Comparison of ENCODE assay signal across 8 cellular contexts in genomic region chr5:69007726-69008368, GRCh38.
DNase-seq lines count a peak whose midpoint lies in the region; ATAC-seq, FAIRE-seq and TF ChIP-seq lines count a peak whose summit lies in the region.

No MANE protein-coding gene starts in this region.

- FAIRE-seq in HTR-8/SVneo (lab: Jason Lieb, UNC) = no peak

- DNase-seq in DMS 273 treated with DMSO at 0.1 percent for 48 hours (lab: John Stamatoyannopoulos, UW) (peak; percentile 6), HTR-8/SVneo (ENCODE audit: insufficient read length, low spot score) (peak; percentile 33), SJCRH30 (peak; percentile 66 to 84), glomerular visceral epithelial cell (ENCODE audit: extremely low spot score) (peak; percentile 48), posterior cingulate gyrus (peak; percentile 64 to 95 (median 80)), uterus (peak; percentile 82 to 88)
- DNase-seq in activated naive CD4-positive, alpha-beta T cell (lab: John Stamatoyannopoulos, UW) = peak; percentile 6 to 62 (median 56)

- ATAC-seq in GM19467 (IDR thresholded peaks at IDR 0.05; ENCODE audit: unreplicated experiment) = peak; percentile 90

- peak; percentile 63 to 90 (median 86) for TF ChIP-seq CTCF in uterus (IDR thresholded peaks at IDR 0.05)

- no peak for TF ChIP-seq POLR2A in uterus (IDR thresholded peaks at IDR 0.05)

- intact Hi-C loops in posterior cingulate gyrus (cut with DNase I) (loop anchor here (5.0 kb wide), 1 partner anchor 721 kb away; no protein-coding TSS in a partner anchor), uterus (cut with DNase I; ENCODE audit: low total_unique reads) (no loop called here)

- H3K36me3 ChIP-seq in SJCRH30 = no peaks in the 10 kb centered on the region
- no peaks in the 10 kb centered on the region for H3K36me3 ChIP-seq in uterus

- no peaks in the 10 kb centered on the region for H3K9me3 ChIP-seq in SJCRH30 (replicated peaks)
- no peaks in the 10 kb centered on the region for H3K9me3 ChIP-seq in uterus

- no peak overlapping the region for H3K27ac ChIP-seq in SJCRH30
- peak overlapping the region; percentile 78 to 79 for H3K27ac ChIP-seq in uterus

- H3K4me3 ChIP-seq in SJCRH30 = no peak overlapping the region
- H3K4me3 ChIP-seq in uterus = no peak overlapping the region

- H3K4me1 ChIP-seq in SJCRH30 (no peaks in the 10 kb centered on the region), uterus (peaks cover 0 to 8% of the 10 kb centered on the region in 2 donors)

- no peaks in the 10 kb centered on the region for H3K27me3 ChIP-seq in SJCRH30
- no peaks in the 10 kb centered on the region for H3K27me3 ChIP-seq in uterus

Comparison
In these comparisons a context has a peak if more than half of its experiments do, and no peak if none do; other contexts are left out.
1. DNase-seq: peak in every context shown above with its lines; median percentile 85 in uterus; 80 in posterior cingulate gyrus; 75 in SJCRH30; 56 in activated naive CD4-positive, alpha-beta T cell; 48 in glomerular visceral epithelial cell; 33 in HTR-8/SVneo; 6 in DMS 273 treated with DMSO at 0.1 percent for 48 hours.